11 cellular contexts compared by ENCODE assay signal in the genomic region with DNA sequence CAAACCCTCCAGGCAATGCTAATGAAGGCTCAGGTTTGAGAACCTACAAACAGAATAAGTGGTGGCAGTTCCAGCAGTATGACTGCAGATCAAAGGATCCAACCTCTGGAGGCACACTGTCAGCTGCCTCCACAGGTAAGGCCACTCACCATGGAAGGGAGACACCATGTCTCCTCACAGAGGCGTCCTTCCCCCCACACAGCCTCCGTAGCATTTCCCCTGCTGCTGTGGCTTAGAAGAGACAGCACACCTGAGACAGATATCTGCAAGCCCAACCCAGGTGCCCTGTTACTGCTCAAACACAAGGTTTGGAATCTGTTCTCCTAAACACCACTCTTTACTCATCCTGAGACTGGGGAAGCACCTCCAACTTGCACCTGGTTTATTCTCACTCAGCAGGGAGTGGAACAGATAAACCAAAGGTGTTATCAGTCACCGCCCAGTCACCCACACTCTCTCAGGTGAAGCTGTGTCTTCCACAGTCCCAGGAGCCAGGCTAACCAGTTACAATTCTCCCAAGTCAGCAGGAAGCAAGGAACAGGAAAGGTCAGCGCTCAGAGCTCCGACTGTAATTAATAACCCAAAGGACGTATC.
"Had no signal": no experiment of that assay in that cellular context is flagged by ENCODE, and none has a peak within 500 bp of the region (broad histone marks: within the 10 kb centered on the region; RNA-seq: fewer than 3 reads in every experiment).

No MANE protein-coding gene starts in this region.

- H3K27ac ChIP-seq: left lung, ovary, thyroid gland, uterus had no signal

- DNase-seq: activated gamma-delta T cell treated with Interleukin-2 at 50 U/mL for 16 hours; activated naive CD8-positive, alpha-beta T cell treated with anti-CD3 and anti-CD28 coated beads, Interleukin-2, amount 50 U/mL, for 24 hours; activated T-cell treated with anti-CD3 and anti-CD28 coated beads, Interleukin-2, amount 50 U/mL, for 72 hours; islet precursor cell; left lung; mesenchymal stem cell; ovary; SW 1271; thyroid gland; uterus had no signal

- H3K9me3 Mint-ChIP-seq: activated naive CD8-positive, alpha-beta T cell treated with anti-CD3 and anti-CD28 coated beads, Interleukin-2, amount 50 U/mL, for 24 hours; activated T-cell treated with anti-CD3 and anti-CD28 coated beads, Interleukin-2, amount 50 U/mL, for 72 hours; stimulated activated effector memory CD8-positive, alpha-beta T cell treated with anti-CD3 and anti-CD28 coated beads, Interleukin-12 subunit alpha, Interleukin-12 subunit beta, amount 100 ng/mL, for 72 hours had no signal

- H3K36me3 ChIP-seq: left lung, ovary, thyroid gland, uterus had no signal

- ATAC-seq: activated naive CD8-positive, alpha-beta T cell treated with anti-CD3 and anti-CD28 coated beads, Interleukin-2, amount 50 U/mL, for 24 hours; left lung; stimulated activated effector memory CD8-positive, alpha-beta T cell treated with anti-CD3 and anti-CD28 coated beads, Interleukin-12 subunit alpha, Interleukin-12 subunit beta, amount 100 ng/mL, for 72 hours had no signal

- H3K27me3 Mint-ChIP-seq: activated naive CD8-positive, alpha-beta T cell treated with anti-CD3 and anti-CD28 coated beads, Interleukin-2, amount 50 U/mL, for 24 hours had no signal

- H3K4me3 ChIP-seq: left lung, ovary, thyroid gland, uterus had no signal

- H3K27ac Mint-ChIP-seq: activated naive CD8-positive, alpha-beta T cell treated with anti-CD3 and anti-CD28 coated beads, Interleukin-2, amount 50 U/mL, for 24 hours; activated T-cell treated with anti-CD3 and anti-CD28 coated beads, Interleukin-2, amount 50 U/mL, for 72 hours; stimulated activated effector memory CD8-positive, alpha-beta T cell treated with anti-CD3 and anti-CD28 coated beads, Interleukin-12 subunit alpha, Interleukin-12 subunit beta, amount 100 ng/mL, for 72 hours had no signal

- H3K4me3 Mint-ChIP-seq: activated naive CD8-positive, alpha-beta T cell treated with anti-CD3 and anti-CD28 coated beads, Interleukin-2, amount 50 U/mL, for 24 hours; activated T-cell treated with anti-CD3 and anti-CD28 coated beads, Interleukin-2, amount 50 U/mL, for 72 hours; stimulated activated effector memory CD8-positive, alpha-beta T cell treated with anti-CD3 and anti-CD28 coated beads, Interleukin-12 subunit alpha, Interleukin-12 subunit beta, amount 100 ng/mL, for 72 hours had no signal

- H3K9me3 ChIP-seq: left lung, ovary, thyroid gland, uterus had no signal

- H3K36me3 Mint-ChIP-seq: stimulated activated effector memory CD8-positive, alpha-beta T cell treated with anti-CD3 and anti-CD28 coated beads, Interleukin-12 subunit alpha, Interleukin-12 subunit beta, amount 100 ng/mL, for 72 hours had no signal

- H3K27me3 ChIP-seq: left lung, ovary, thyroid gland, uterus had no signal
